ENCODE assay signal across 10 cellular contexts in the genomic region with DNA sequence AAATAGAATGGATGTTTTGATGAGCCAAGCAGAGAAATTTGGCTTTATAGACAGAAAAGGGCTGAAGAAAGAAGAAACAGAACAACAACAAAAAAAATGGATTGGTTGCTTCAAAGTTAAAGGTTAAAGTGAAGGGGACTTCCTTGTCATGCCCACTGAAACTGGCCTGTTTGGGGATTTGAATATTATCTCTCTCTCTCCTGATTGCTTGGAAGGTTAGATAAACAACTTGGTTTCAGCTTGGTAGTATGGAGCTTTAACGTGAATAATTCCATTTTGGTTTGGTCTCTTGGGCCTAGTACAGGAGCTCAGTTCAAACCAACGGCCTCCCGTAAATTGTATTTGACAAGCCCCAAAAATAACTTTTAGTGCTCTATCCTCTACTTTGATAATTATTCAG.
A peak's percentile ranks its signal among the peaks of the same experiment; 100 is the strongest.
DNase-seq lines count a peak whose midpoint lies in the region; ATAC-seq, FAIRE-seq and TF ChIP-seq lines count a peak whose summit lies in the region.
"Had no signal": no experiment of that assay in that cellular context is flagged by ENCODE, and none has a peak within 500 bp of the region (broad histone marks: within the 10 kb centered on the region; RNA-seq: fewer than 3 reads in every experiment).

No MANE protein-coding gene starts in this region.

- TF ChIP-seq CTCF in H1 (IDR thresholded peaks at IDR 0.05; ENCODE audit: control extremely low read depth in 1 of 3, insufficient read depth in 1 of 3, low read depth in 1 of 3, low read length in 3 of 3): no peak

- H4K91ac ChIP-seq in H1 (replicated peaks; ENCODE audit: insufficient read length, low read length): no peak overlapping the region

- no peak overlapping the region for H3K4ac ChIP-seq in H1 (replicated peaks; ENCODE audit: insufficient read length, low read depth, low read length)

- H2BK15ac ChIP-seq in H1 (ENCODE audit: low read length): no peak overlapping the region

- H2AK5ac ChIP-seq in H1 (ENCODE audit: low read depth, low read length): no peak overlapping the region

- H4K20me1 ChIP-seq in H1 (replicated peaks in 1 of 2; ENCODE audit: control insufficient read depth in 1 of 2, insufficient read depth in 2 of 2, low read length in 2 of 2): no peaks in the 10 kb centered on the region

- H3K27ac ChIP-seq in H1 (ENCODE audit: low read depth, low read length): no peak overlapping the region
- H3K27ac ChIP-seq in thymus (ENCODE audit: low read depth): peak overlapping the region; percentile 52

- no peak overlapping the region for H2BK12ac ChIP-seq in H1 (ENCODE audit: low read depth, low read length)

- H3K23me2 ChIP-seq in H1 (ENCODE audit: low read depth, low read length): no peaks in the 10 kb centered on the region

- no peaks in the 10 kb centered on the region for H3K36me3 Mint-ChIP-seq in activated T-cell treated with anti-CD3 and anti-CD28 coated beads, Interleukin-2, amount 50 U/mL, for 24 hours (ENCODE audit: low read depth)
- H3K36me3 Mint-ChIP-seq in IgD-negative memory B cell: no peaks in the 10 kb centered on the region

- no peak overlapping the region for H4K5ac ChIP-seq in H1 (ENCODE audit: insufficient read length, low read depth, low read length)

- H3K4me3 Mint-ChIP-seq in activated T-cell treated with anti-CD3 and anti-CD28 coated beads, Interleukin-2, amount 50 U/mL, for 24 hours: peak overlapping the region; percentile 82
- peak overlapping the region; percentile 54 to 91 (median 84) for H3K4me3 Mint-ChIP-seq in IgD-negative memory B cell

- H2BK5ac ChIP-seq in H1 (ENCODE audit: low read depth, low read length): no peak overlapping the region

- H3K9ac ChIP-seq in H1 (replicated peaks in 1 of 4; ENCODE audit: extremely low read depth in 1 of 4, low read depth in 3 of 4, low read length in 3 of 4): no peak overlapping the region

- H3K9me3 ChIP-seq in H1 (ENCODE audit: insufficient read depth in 2 of 2, low read depth in 1 of 2, low read length in 1 of 2) (no peaks in the 10 kb centered on the region; a peak in 1 of 4 replicates), thymus (ENCODE audit: control insufficient read depth) (no peaks in the 10 kb centered on the region)

- peak overlapping the region; percentile 94 for H3K27ac Mint-ChIP-seq in activated T-cell treated with anti-CD3 and anti-CD28 coated beads, Interleukin-2, amount 50 U/mL, for 24 hours
- H3K27ac Mint-ChIP-seq in IgD-negative memory B cell: peak overlapping the region; percentile 95 to 97 (median 97)

- 92% methylated on average over 3 of the region's 3 CpGs; no CpG with 5 or more reads in 1 of the 2 experiments for WGBS in H1 (ENCODE audit: extremely low coverage in 1 of 2, insufficient coverage in 1 of 2, insufficient read length in 1 of 2, insufficient replicate concordance in 2 of 2, low coverage in 1 of 2, low lambda C conversion rate in 2 of 2, missing lambda C conversion rate in 1 of 2), 2 experiments
- WGBS in thymus: 45% methylated on average over 3 of the region's 3 CpGs

- no peak overlapping the region for H3K23ac ChIP-seq in H1 (ENCODE audit: insufficient read length)

- H3K4me1 ChIP-seq in H1 (replicated peaks in 1 of 4; ENCODE audit: control insufficient read depth in 3 of 4, insufficient read depth in 4 of 4, low read length in 3 of 4): no peaks in the 10 kb centered on the region
- peaks cover 3% of the 10 kb centered on the region for H3K4me1 ChIP-seq in thymus (ENCODE audit: control insufficient read depth, insufficient read depth, low read length)

- no peaks in the 10 kb centered on the region for H3K27me3 Mint-ChIP-seq in activated T-cell treated with anti-CD3 and anti-CD28 coated beads, Interleukin-2, amount 50 U/mL, for 24 hours
- no peaks in the 10 kb centered on the region for H3K27me3 Mint-ChIP-seq in IgD-negative memory B cell

- FAIRE-seq in H1 (lab: Jason Lieb, UNC): no peak
- FAIRE-seq: TTC549 had no signal

- H3K4me3 ChIP-seq in H1 (ENCODE audit: extremely low read depth in 1 of 4, insufficient read depth in 2 of 4, low read depth in 3 of 4, low read length in 4 of 4) (no peak overlapping the region), thymus (ENCODE audit: low read length) (no peak overlapping the region)

- H3K36me3 ChIP-seq in H1 (ENCODE audit: control insufficient read depth in 2 of 4, insufficient read depth in 4 of 4, low read length in 3 of 4) (no peaks in the 10 kb centered on the region), thymus (ENCODE audit: control insufficient read depth, insufficient read depth) (no peaks in the 10 kb centered on the region)

- H3K9me3 Mint-ChIP-seq in activated T-cell treated with anti-CD3 and anti-CD28 coated beads, Interleukin-2, amount 50 U/mL, for 24 hours: no peaks in the 10 kb centered on the region
- no peaks in the 10 kb centered on the region for H3K9me3 Mint-ChIP-seq in IgD-negative memory B cell

- H3K56ac ChIP-seq in H1 (replicated peaks; ENCODE audit: insufficient read length, low read depth, low read length): no peak overlapping the region

- no peak for TF ChIP-seq RAD21 in H1 (IDR thresholded peaks at IDR 0.05 in 1 of 2, conservative IDR thresholded peaks at IDR 0.05 in 1 of 2; ENCODE audit: low read depth in 2 of 2, low read length in 2 of 2)

- H3K27me3 ChIP-seq in H1 (replicated peaks in 1 of 4; ENCODE audit: control insufficient read depth in 3 of 4, extremely low read depth in 1 of 4, insufficient read depth in 3 of 4, low read length in 3 of 4) (peaks cover 0 to 2% (median 0%) of the 10 kb centered on the region in 4 experiments; a peak in 1 of 7 replicates), thymus (ENCODE audit: control insufficient read depth, insufficient read depth) (no peaks in the 10 kb centered on the region)

- no peak overlapping the region for H2BK120ac ChIP-seq in H1 (replicated peaks; ENCODE audit: low read depth, low read length)

- CTCF ChIA-PET in H1 (lab: Charles Lee; ENCODE audit: partially characterized antibody): interaction anchor here (0.9 to 1.5 kb wide), 2 partner anchors 9 to 10 kb away, joined by 3 to 4 read pairs; no protein-coding TSS in a partner anchor

- H3K14ac ChIP-seq in H1 (ENCODE audit: insufficient read length): no peak overlapping the region

- no peak for TF ChIP-seq EP300 in H1 (IDR thresholded peaks at IDR 0.05; ENCODE audit: borderline replicate concordance in 1 of 2, low read depth in 2 of 2, low read length in 2 of 2)

- no peaks in the 10 kb centered on the region for H3K79me1 ChIP-seq in H1 (ENCODE audit: low read depth, low read length)

- no peak overlapping the region for H3K4me2 ChIP-seq in H1 (ENCODE audit: insufficient read depth in 1 of 2, low read depth in 2 of 2, low read length in 2 of 2)

- no peak for ATAC-seq in HG03159 (IDR thresholded peaks at IDR 0.05; ENCODE audit: unreplicated experiment)

- no peak overlapping the region for H2BK20ac ChIP-seq in H1 (ENCODE audit: low read length)

- no peak for TF ChIP-seq POLR2A in H1 (IDR thresholded peaks at IDR 0.05; ENCODE audit: control extremely low read depth in 1 of 2, low read depth in 2 of 2, low read length in 2 of 2)

- peaks cover 77% of the 10 kb centered on the region for H3K4me1 Mint-ChIP-seq in activated T-cell treated with anti-CD3 and anti-CD28 coated beads, Interleukin-2, amount 50 U/mL, for 24 hours (ENCODE audit: low read depth)
- peaks cover 56 to 61% (median 59%) of the 10 kb centered on the region in 3 donors for H3K4me1 Mint-ChIP-seq in IgD-negative memory B cell

- no peak overlapping the region for H3K18ac ChIP-seq in H1 (ENCODE audit: extremely low read depth, low read length)

- no peaks in the 10 kb centered on the region for H3K79me2 ChIP-seq in H1 (ENCODE audit: control insufficient read depth in 1 of 2, insufficient read depth in 2 of 2, low read length in 2 of 2)

- POLR2A ChIA-PET in H1 (lab: Charles Lee; ENCODE audit: partially characterized antibody): no interaction called here

- no peak overlapping the region for H4K8ac ChIP-seq in H1 (ENCODE audit: extremely low read depth, insufficient read depth, low read length)

- 0 out of 2 replicates have a peak overlapping the region, but pooled peaks have one; percentile 24 for H2AFZ ChIP-seq in H1 (ENCODE audit: low read length)

- DNase-seq in activated T-cell treated with anti-CD3 and anti-CD28 coated beads, Interleukin-2, amount 50 U/mL, for 24 hours: no peak
- DNase-seq in activated T-cell treated with anti-CD3 and anti-CD28 coated beads, Interleukin-2, amount 50 U/mL, for 1 hour: no peak
- DNase-seq in H1 (ENCODE audit: low read depth in 1 of 2, low spot score in 2 of 2): no peak
- no peak for DNase-seq in COLO829 (ENCODE audit: low spot score)
- DNase-seq in NCI-H774 (lab: John Stamatoyannopoulos, UW): no peak
- DNase-seq: NCI-H187 treated with DMSO at 0.1 percent for 48 hours had no signal

TF ChIP-seq in H1, 55 proteins besides CTCF, POLR2A, EP300 and RAD21:
- TF ChIP-seq KDM4A (IDR thresholded peaks at IDR 0.05; ENCODE audit: low read depth, low read length, severe bottlenecking): no peak
